12 cellular contexts compared by ENCODE assay signal in genomic region chr21:44052071-44052829, GRCh38. TPM values are rescaled to one million over a fixed set of nuclear protein-coding genes. Genes with fewer than 3 reads are reported as not detected.
DNase-seq lines count a peak whose midpoint lies in the region; ATAC-seq, FAIRE-seq and TF ChIP-seq lines count a peak whose summit lies in the region.
"Had no signal": no experiment of that assay in that cellular context is flagged by ENCODE, and none has a peak within 500 bp of the region (broad histone marks: within the 10 kb centered on the region; RNA-seq: fewer than 3 reads in every experiment).

No MANE protein-coding gene starts in this region.

- H2BK15ac ChIP-seq in mesendoderm (replicated peaks; ENCODE audit: low read depth): no peak overlapping the region

- no peak overlapping the region for H3K18ac ChIP-seq in mesendoderm (ENCODE audit: low read length)

- 73 to 84% (median 78%) methylated on average over 14 of the region's 14 CpGs for WGBS in spleen, 5 donors
- no CpG with 5 or more reads among the region's 14 CpGs for WGBS in mesendoderm (ENCODE audit: extremely low coverage, insufficient coverage, low lambda C conversion rate)

- DNase-seq in NCI-H1092 treated with DMSO at 0.1 percent for 48 hours (lab: John Stamatoyannopoulos, UW) (peak; percentile 56), astrocyte (ENCODE audit: low read depth) (no peak), spleen (no peak), germinal center (ENCODE audit: low spot score) (no peak), mesendoderm (no peak)
- DNase-seq: activated T-cell treated with anti-CD3 and anti-CD28 coated beads, Interleukin-2, amount 50 U/mL, for 48 hours; GF-D8; naive B cell had no signal

- no peak overlapping the region for H3K4me3 Mint-ChIP-seq in astrocyte (ENCODE audit: unreplicated experiment)
- H3K4me3 Mint-ChIP-seq: naive B cell had no signal

- TF ChIP-seq POLR2A in spleen (IDR thresholded peaks at IDR 0.05): no peak

- intact Hi-C loops in spleen (cut with DNase I; ENCODE audit: low total_unique reads): no loop called here

- H3K4me2 ChIP-seq in astrocyte (ENCODE audit: low read length): peak overlapping the region; percentile 2
- H3K4me2 ChIP-seq in mesendoderm (ENCODE audit: low read length): no peak overlapping the region

- H4K20me1 ChIP-seq in astrocyte (ENCODE audit: insufficient read depth, low read length): peaks cover 66% of the 10 kb centered on the region

- H3K9ac ChIP-seq in astrocyte (ENCODE audit: low read length) (peak overlapping the region; percentile 31), mesendoderm (ENCODE audit: low read length) (no peak overlapping the region)

- H3K4me1 Mint-ChIP-seq in astrocyte (ENCODE audit: low read depth, unreplicated experiment): peaks cover 29% of the 10 kb centered on the region

- H3K36me3 ChIP-seq in astrocyte (ENCODE audit: insufficient read depth, low read length) (peaks cover 12% of the 10 kb centered on the region), spleen (peaks cover 0 to 99% (median 42%) of the 10 kb centered on the region in 6 donors), mesendoderm (ENCODE audit: control insufficient read depth, insufficient read depth, low read length) (peaks cover 2% of the 10 kb centered on the region)

- no peak for FAIRE-seq in astrocyte (lab: Jason Lieb, UNC)
- peak; percentile 69 for FAIRE-seq in islet of Langerhans (lab: Jason Lieb, UNC)

- H3K4me1 ChIP-seq in astrocyte (ENCODE audit: insufficient read depth, low read length) (peaks cover 15% of the 10 kb centered on the region), spleen (peaks cover 14 to 70% (median 43%) of the 10 kb centered on the region in 6 donors), mesendoderm (ENCODE audit: control insufficient read depth, low read depth, low read length) (no peaks in the 10 kb centered on the region)

- H3K27ac ChIP-seq in astrocyte (ENCODE audit: low read depth, low read length) (peak overlapping the region; percentile 48), spleen (peak overlapping the region; percentile 55 to 90 (median 83)), mesendoderm (ENCODE audit: low read depth, low read length) (no peak overlapping the region)
- H3K27ac ChIP-seq: epithelial cell of prostate had no signal

- no peak overlapping the region for H4K8ac ChIP-seq in mesendoderm (ENCODE audit: low read depth, low read length)

- H3K56ac ChIP-seq in mesendoderm (ENCODE audit: low read length): no peak overlapping the region

- H3K79me2 ChIP-seq in astrocyte (ENCODE audit: insufficient read depth, low read length) (peaks cover 91% of the 10 kb centered on the region), mesendoderm (ENCODE audit: control insufficient read depth, insufficient read depth, low read length) (peaks cover 8% of the 10 kb centered on the region)

- no peak overlapping the region for H3K4ac ChIP-seq in mesendoderm (ENCODE audit: low read depth, low read length)

- no peak overlapping the region for H2AK5ac ChIP-seq in mesendoderm (ENCODE audit: low read length)

- TF ChIP-seq CTCF in astrocyte (IDR thresholded peaks at IDR 0.05; ENCODE audit: insufficient read depth, low read depth, low read length) (no peak), spleen (IDR thresholded peaks at IDR 0.05 in 8 of 11, conservative IDR thresholded peaks at IDR 0.05 in 3 of 11) (no peak)

- H3K23ac ChIP-seq in mesendoderm (ENCODE audit: low read length): no peak overlapping the region

- no peak overlapping the region for H4K5ac ChIP-seq in mesendoderm (ENCODE audit: low read length)

- ATAC-seq in GM21717 (IDR thresholded peaks at IDR 0.05; ENCODE audit: unreplicated experiment) (no peak), HG03520 (IDR thresholded peaks at IDR 0.05; ENCODE audit: unreplicated experiment) (no peak)

- no peak overlapping the region for H2BK120ac ChIP-seq in mesendoderm (ENCODE audit: low read depth, low read length)

- H3K4me3 ChIP-seq in astrocyte (ENCODE audit: insufficient read depth, low read depth, low read length) (no peak overlapping the region), spleen (no peak overlapping the region), mesendoderm (ENCODE audit: low read length) (no peak overlapping the region)

- H3K27ac Mint-ChIP-seq in astrocyte (ENCODE audit: unreplicated experiment): no peak overlapping the region

- H3K27me3 Mint-ChIP-seq in astrocyte (ENCODE audit: low read depth, unreplicated experiment): no peaks in the 10 kb centered on the region
- H3K27me3 Mint-ChIP-seq: naive B cell had no signal

- no peaks in the 10 kb centered on the region for H3K9me3 Mint-ChIP-seq in astrocyte (ENCODE audit: unreplicated experiment)
- H3K9me3 Mint-ChIP-seq: naive B cell had no signal

- H3K9me3 ChIP-seq in astrocyte (ENCODE audit: insufficient read depth, low read depth, low read length) (no peaks in the 10 kb centered on the region), spleen (no peaks in the 10 kb centered on the region)

- H3K27me3 ChIP-seq in astrocyte (ENCODE audit: insufficient read depth, low read length) (no peaks in the 10 kb centered on the region), spleen (replicated peaks in 1 of 7) (no peaks in the 10 kb centered on the region), mesendoderm (ENCODE audit: insufficient read depth, low read length, poor library complexity) (no peaks in the 10 kb centered on the region)

- no peak overlapping the region for H2BK5ac ChIP-seq in mesendoderm (ENCODE audit: low read length)

- H3K79me1 ChIP-seq in mesendoderm (ENCODE audit: low read length): peaks cover 25% of the 10 kb centered on the region

- no peak overlapping the region for H2AFZ ChIP-seq in astrocyte (ENCODE audit: low read depth, low read length)

- H3K36me3 Mint-ChIP-seq in astrocyte (ENCODE audit: low read depth, unreplicated experiment): peaks cover 19% of the 10 kb centered on the region

RNA-seq across cellular contexts. Expression of gene TRAPPC10, which starts 40.1 kb away (rescaled TPM):
- total RNA-seq in astrocyte: 42.3 and 45.7 TPM in 2 replicates
- total RNA-seq in spleen: 10 to 100 TPM; 62.2 to 83.2 (median 67.1) TPM
- polyA plus RNA-seq in spleen: 10 to 100 TPM in 1 of 3 donors, 1 to 10 TPM in 2; 6.0 to 10.4 (median 6.3) TPM
- 21.4 TPM for polyA plus RNA-seq in mesendoderm (2013, experiment 1 of 2)
- 19.9 TPM for polyA plus RNA-seq in mesendoderm (2013, experiment 2 of 2)

RNA-seq across cellular contexts. Expression of gene PWP2, which starts 54.9 kb away (rescaled TPM):
- 14.8 and 17.1 TPM in 2 replicates for total RNA-seq in astrocyte
- total RNA-seq in spleen: 10 to 100 TPM in 4 of 7 donors, 1 to 10 TPM in 3; 6.1 to 13.4 (median 10.4) TPM
- polyA plus RNA-seq in spleen: 10 to 100 TPM in 2 of 3 donors, 1 to 10 TPM in 1; 4.8 to 17.4 (median 11.2) TPM
- 0.51 TPM for polyA plus RNA-seq in mesendoderm (2013, experiment 1 of 2)
- 0.66 TPM for polyA plus RNA-seq in mesendoderm (2013, experiment 2 of 2)
